In the genomic region with DNA sequence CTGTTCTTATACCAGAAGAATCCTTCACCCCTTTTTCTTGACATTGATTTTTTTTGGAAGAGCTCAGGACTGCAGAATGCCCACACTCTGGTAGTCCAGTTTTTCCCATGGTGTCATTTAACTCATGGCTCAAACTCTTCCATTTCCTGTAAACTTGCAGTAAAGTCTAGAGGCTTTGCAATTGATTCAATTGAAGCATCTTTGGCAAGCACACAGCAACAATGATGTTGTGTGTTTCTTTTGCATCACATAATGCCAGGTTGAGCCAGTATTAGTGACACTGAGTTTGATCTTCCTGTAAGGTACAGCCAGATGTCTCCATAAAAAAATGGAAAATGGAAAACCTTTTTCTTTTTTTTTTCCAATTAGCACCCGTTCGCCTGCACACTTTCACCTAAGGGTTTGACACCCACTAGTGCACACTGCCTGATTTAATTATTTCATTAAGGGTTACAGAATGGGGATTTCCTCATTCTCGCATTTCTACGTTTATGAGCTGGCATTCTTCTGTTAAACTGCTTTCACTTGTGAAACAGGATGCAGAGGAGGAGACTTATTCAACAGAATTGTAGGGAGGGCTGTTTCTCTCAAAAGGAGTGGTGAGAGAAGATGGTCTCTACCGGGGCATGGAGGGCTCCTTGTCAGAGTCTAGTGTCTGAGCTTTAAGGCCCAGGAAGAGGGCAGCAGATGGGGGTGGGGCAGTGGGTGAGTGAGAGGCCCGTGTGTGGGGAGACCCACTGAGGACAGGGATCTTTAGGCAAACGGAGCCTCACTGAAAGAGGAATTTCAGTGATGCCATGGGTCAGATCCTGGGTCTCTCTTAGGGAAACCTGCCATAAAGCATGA, we compare ENCODE assay signal across 8 cellular contexts. TPM values are rescaled to one million over a fixed set of nuclear protein-coding genes. Genes with fewer than 3 reads are reported as not detected.
DNase-seq lines count a peak whose midpoint lies in the region; ATAC-seq and TF ChIP-seq lines count a peak whose summit lies in the region.

No MANE protein-coding gene starts in this region.

- TF ChIP-seq CTCF in fibroblast of lung (conservative IDR thresholded peaks at IDR 0.05 in 1 of 2, IDR thresholded peaks at IDR 0.05 in 1 of 2; ENCODE audit: low read depth in 1 of 2, low read length in 2 of 2) (no peak), thoracic aorta (IDR thresholded peaks at IDR 0.05) (no peak)

- H4K20me1 ChIP-seq in fibroblast of lung (ENCODE audit: control insufficient read depth, extremely low read depth, insufficient read depth, low read length) = no peaks in the 10 kb centered on the region

- no peak overlapping the region for H2AFZ ChIP-seq in fibroblast of lung (ENCODE audit: low read length)

- ATAC-seq in thoracic aorta (ENCODE audit: insufficient number of reproducible peaks, low FRiP score, low read depth) (no peak), HG03460 (IDR thresholded peaks at IDR 0.05; ENCODE audit: unreplicated experiment) (no peak)

- peaks cover 4% of the 10 kb centered on the region for H3K4me1 ChIP-seq in fibroblast of lung (ENCODE audit: control insufficient read depth, extremely low read depth, insufficient read depth, low read length)
- peaks cover 0 to 12% of the 10 kb centered on the region in 2 donors for H3K4me1 ChIP-seq in thoracic aorta (ENCODE audit: control insufficient read depth in 1 of 2, low read depth in 2 of 2)

- DNase-seq in activated CD4-positive, alpha-beta memory T cell treated with anti-CD3 and anti-CD28 coated beads for 36 hours = peak; percentile 22
- no peak for DNase-seq in activated CD4-positive, alpha-beta memory T cell treated with anti-CD3 and anti-CD28 coated beads, Interleukin-2, amount 10 ng/mL, durations not matched to agents 7 days and 5 days
- peak; percentile 70 for DNase-seq in SIG-M5 (lab: John Stamatoyannopoulos, UW)
- DNase-seq in fibroblast of lung (ENCODE audit: low read depth in 2 of 2) = peak; percentile 55 to 60
- DNase-seq in thoracic aorta (ENCODE audit: low spot score) = no peak
- DNase-seq in stimulated activated naive CD4-positive, alpha-beta T cell treated with Interleukin-2 at 50 U/mL for 16 hours (lab: John Stamatoyannopoulos, UW) = no peak
- DNase-seq in substantia nigra (lab: John Stamatoyannopoulos, UW) = no peak

- H3K4me3 ChIP-seq in fibroblast of lung (replicated peaks in 1 of 4; ENCODE audit: control extremely low read depth in 1 of 4, insufficient read depth in 1 of 4, low read depth in 3 of 4, low read length in 4 of 4) (no peak overlapping the region), thoracic aorta (no peak overlapping the region)

- H3K9me3 ChIP-seq in fibroblast of lung (ENCODE audit: control insufficient read depth, insufficient read depth, low read depth, low read length) (no peaks in the 10 kb centered on the region), thoracic aorta (no peaks in the 10 kb centered on the region)

- H3K27me3 Mint-ChIP-seq in activated CD4-positive, alpha-beta memory T cell treated with anti-CD3 and anti-CD28 coated beads for 36 hours = peaks cover 48% of the 10 kb centered on the region
- H3K27me3 Mint-ChIP-seq in activated CD4-positive, alpha-beta memory T cell treated with anti-CD3 and anti-CD28 coated beads, Interleukin-2, amount 10 ng/mL, durations not matched to agents 7 days and 5 days = peaks cover 48% of the 10 kb centered on the region

- peaks cover 21% of the 10 kb centered on the region for H3K79me2 ChIP-seq in fibroblast of lung (ENCODE audit: control insufficient read depth, insufficient read depth, low read length)

- H3K36me3 Mint-ChIP-seq in activated CD4-positive, alpha-beta memory T cell treated with anti-CD3 and anti-CD28 coated beads for 36 hours = no peaks in the 10 kb centered on the region
- H3K36me3 Mint-ChIP-seq in activated CD4-positive, alpha-beta memory T cell treated with anti-CD3 and anti-CD28 coated beads, Interleukin-2, amount 10 ng/mL, durations not matched to agents 7 days and 5 days (ENCODE audit: low read depth) = no peaks in the 10 kb centered on the region

- H3K27me3 ChIP-seq in fibroblast of lung (ENCODE audit: control insufficient read depth, insufficient read depth, low read length) = no peaks in the 10 kb centered on the region
- no peaks in the 10 kb centered on the region for H3K27me3 ChIP-seq in thoracic aorta (replicated peaks; ENCODE audit: insufficient read depth)

- peaks cover 41% of the 10 kb centered on the region for H3K4me1 Mint-ChIP-seq in activated CD4-positive, alpha-beta memory T cell treated with anti-CD3 and anti-CD28 coated beads for 36 hours (ENCODE audit: low read depth)
- peaks cover 13% of the 10 kb centered on the region for H3K4me1 Mint-ChIP-seq in activated CD4-positive, alpha-beta memory T cell treated with anti-CD3 and anti-CD28 coated beads, Interleukin-2, amount 10 ng/mL, durations not matched to agents 7 days and 5 days

- CTCF ChIA-PET in activated CD4-positive, alpha-beta memory T cell treated with anti-CD3 and anti-CD28 coated beads for 36 hours (lab: Charles Lee) = no interaction called here
- CTCF ChIA-PET in activated CD4-positive, alpha-beta memory T cell treated with anti-CD3 and anti-CD28 coated beads, Interleukin-2, amount 10 ng/mL, durations not matched to agents 7 days and 5 days (lab: Charles Lee) = no interaction called here

- no peaks in the 10 kb centered on the region for H3K36me3 ChIP-seq in fibroblast of lung (ENCODE audit: control insufficient read depth, insufficient read depth, low read length)
- no peaks in the 10 kb centered on the region for H3K36me3 ChIP-seq in thoracic aorta

- no peak overlapping the region for H3K9ac ChIP-seq in fibroblast of lung (ENCODE audit: insufficient read depth, low read length)

- peak overlapping the region; percentile 80 for H3K27ac Mint-ChIP-seq in activated CD4-positive, alpha-beta memory T cell treated with anti-CD3 and anti-CD28 coated beads for 36 hours
- no peak overlapping the region for H3K27ac Mint-ChIP-seq in activated CD4-positive, alpha-beta memory T cell treated with anti-CD3 and anti-CD28 coated beads, Interleukin-2, amount 10 ng/mL, durations not matched to agents 7 days and 5 days

- H3K4me3 Mint-ChIP-seq in activated CD4-positive, alpha-beta memory T cell treated with anti-CD3 and anti-CD28 coated beads for 36 hours = peak overlapping the region; percentile 37
- H3K4me3 Mint-ChIP-seq in activated CD4-positive, alpha-beta memory T cell treated with anti-CD3 and anti-CD28 coated beads, Interleukin-2, amount 10 ng/mL, durations not matched to agents 7 days and 5 days = no peak overlapping the region

- no peak overlapping the region for H3K27ac ChIP-seq in fibroblast of lung (ENCODE audit: insufficient read depth, low read length)
- H3K27ac ChIP-seq in thoracic aorta = peak overlapping the region; percentile 3 to 58
- no peak overlapping the region for H3K27ac ChIP-seq in substantia nigra (ENCODE audit: low read depth, low read length, poor library complexity, severe bottlenecking)

- no peaks in the 10 kb centered on the region for H3K9me3 Mint-ChIP-seq in activated CD4-positive, alpha-beta memory T cell treated with anti-CD3 and anti-CD28 coated beads for 36 hours
- no peaks in the 10 kb centered on the region for H3K9me3 Mint-ChIP-seq in activated CD4-positive, alpha-beta memory T cell treated with anti-CD3 and anti-CD28 coated beads, Interleukin-2, amount 10 ng/mL, durations not matched to agents 7 days and 5 days

- no peak overlapping the region for H3K4me2 ChIP-seq in fibroblast of lung (ENCODE audit: extremely low read depth, insufficient read depth, low read length)

- POLR2A ChIA-PET in activated CD4-positive, alpha-beta memory T cell treated with anti-CD3 and anti-CD28 coated beads for 36 hours (lab: Charles Lee) = no interaction called here
- POLR2A ChIA-PET in activated CD4-positive, alpha-beta memory T cell treated with anti-CD3 and anti-CD28 coated beads, Interleukin-2, amount 10 ng/mL, durations not matched to agents 7 days and 5 days (lab: Charles Lee) = no interaction called here

- intact Hi-C loops in activated CD4-positive, alpha-beta memory T cell treated with anti-CD3 and anti-CD28 coated beads for 36 hours (cut with micrococcal nuclease) = loop anchor here (1.0 to 2.0 kb wide), 4 partner anchors 13 to 685 kb away; no protein-coding TSS in a partner anchor

RNA-seq across cellular contexts. Expression of a gene that starts 2.2 kb away (rescaled TPM):
- 1 to 10 TPM in 1 of 2 experiments, under 1 TPM in 1; 0.70 to 1.4 TPM for total RNA-seq in activated CD4-positive, alpha-beta memory T cell treated with anti-CD3 and anti-CD28 coated beads for 36 hours
- total RNA-seq in activated CD4-positive, alpha-beta memory T cell treated with anti-CD3 and anti-CD28 coated beads, Interleukin-2, amount 10 ng/mL, durations not matched to agents 7 days and 5 days = not detected
- total RNA-seq in fibroblast of lung (20.5 and 23.1 TPM in 2 replicates), thoracic aorta (100 to 1,000 TPM; 125 to 173 TPM)
- 23.8 and 29.9 TPM in 2 replicates for polyA plus RNA-seq in fibroblast of lung
- 23.6 and 28.4 TPM in 2 replicates for polyA plus RNA-seq in fibroblast of lung (2012)
- 52.9 and 75.1 TPM in 2 replicates for polyA minus RNA-seq in fibroblast of lung (ENCODE audit: low replicate concordance)

Comparison
In these comparisons a context has a peak if more than half of its experiments do, and no peak if none do; other contexts are left out.
1. DNase-seq: peak in activated CD4-positive, alpha-beta memory T cell treated with anti-CD3 and anti-CD28 coated beads for 36 hours (single experiment), SIG-M5 (single experiment) and fibroblast of lung (2 of 2); none in activated CD4-positive, alpha-beta memory T cell treated with anti-CD3 and anti-CD28 coated beads, Interleukin-2, amount 10 ng/mL, durations not matched to agents 7 days and 5 days (single experiment), thoracic aorta (single experiment), stimulated activated naive CD4-positive, alpha-beta T cell treated with Interleukin-2 at 50 U/mL for 16 hours (single experiment) and substantia nigra (0 of 49).
2. H3K27ac ChIP-seq: peak in thoracic aorta (2 of 2); none in fibroblast of lung (single experiment) and substantia nigra (single experiment).